1 cellular context compared by ENCODE assay signal in the genomic region with DNA sequence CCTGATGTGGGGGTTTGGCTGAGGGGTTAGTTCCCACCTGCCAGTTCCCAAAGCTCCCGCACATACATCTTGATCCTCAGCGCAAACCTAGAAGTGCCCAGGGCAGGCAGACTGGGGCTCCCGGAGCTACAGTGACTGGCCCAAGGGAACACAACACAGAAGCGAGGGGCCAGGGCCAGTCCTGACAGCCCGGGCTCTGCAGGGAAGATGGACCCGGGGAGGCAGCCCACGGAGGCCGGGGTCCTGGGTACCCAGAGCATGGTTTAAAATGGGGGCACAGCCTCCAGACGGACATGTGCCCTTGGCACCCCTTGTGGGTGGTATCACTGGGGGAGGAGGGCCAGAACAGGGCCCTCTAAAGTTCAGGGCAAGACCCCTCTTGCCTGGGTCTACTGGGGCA.
TF ChIP-seq lines count a peak whose summit lies in the region.

No MANE protein-coding gene starts in this region.

TF ChIP-seq in H1, 55 proteins besides CTCF, POLR2A, EP300 and RAD21:
- TF ChIP-seq JUN (IDR thresholded peaks at IDR 0.05; ENCODE audit: low read depth, low read length) = no peak
- no peak for TF ChIP-seq CREB1 (IDR thresholded peaks at IDR 0.05)
- no peak for TF ChIP-seq CBX5 (IDR thresholded peaks at IDR 0.05; ENCODE audit: low read depth, low read length)
- no peak for TF ChIP-seq TAF1 (IDR thresholded peaks at IDR 0.05; ENCODE audit: low read depth, low read length)
- TF ChIP-seq HDAC2 (IDR thresholded peaks at IDR 0.05; ENCODE audit: borderline replicate concordance in 1 of 2, low read depth in 2 of 2, low read length in 2 of 2) = no peak
- no peak for TF ChIP-seq RBBP5 (IDR thresholded peaks at IDR 0.05; ENCODE audit: borderline replicate concordance, low read depth, low read length)
- TF ChIP-seq CTBP2 (IDR thresholded peaks at IDR 0.05; ENCODE audit: borderline replicate concordance, insufficient read depth, insufficient read length, low read length) = no peak
- no peak for TF ChIP-seq KDM4A (IDR thresholded peaks at IDR 0.05; ENCODE audit: low read depth, low read length, severe bottlenecking)
- TF ChIP-seq SP4 (IDR thresholded peaks at IDR 0.05; ENCODE audit: low read length) = no peak
- TF ChIP-seq BCL11A (IDR thresholded peaks at IDR 0.05; ENCODE audit: low read depth in 2 of 2, low read length in 2 of 2) = no peak
